In genomic region chr7:34530211-34530610, GRCh38 we compare ENCODE assay signal across 1 cellular context.
TF ChIP-seq lines count a peak whose summit lies in the region.

No MANE protein-coding gene starts in this region.

TF ChIP-seq in GM23338, 12 proteins besides CTCF, POLR2A, EP300 and RAD21 (continued from another document):
- no peak for TF ChIP-seq ZNF462 (CRISPR knock-in tag; IDR thresholded peaks at IDR 0.05)
- TF ChIP-seq STAT1 (IDR thresholded peaks at IDR 0.05; ENCODE audit: unreplicated experiment), result no peak
TF ChIP-seq in GM23338: peak in this region for 0.
